Comparison of ENCODE assay signal across 8 cellular contexts in genomic region chr13:110561335-110562033, GRCh38. TPM values are rescaled to one million over a fixed set of nuclear protein-coding genes. Genes with fewer than 3 reads are reported as not detected.
DNase-seq lines count a peak whose midpoint lies in the region; ATAC-seq and TF ChIP-seq lines count a peak whose summit lies in the region.

RAB20 (minus strand) TSS chr13:110561722; CDS start chr13:110561519, 203 bp downstream.

- TF ChIP-seq CTCF in Loucy (conservative IDR thresholded peaks at IDR 0.05; ENCODE audit: low read length) (no peak), astrocyte of the spinal cord (IDR thresholded peaks at IDR 0.05; ENCODE audit: low read depth, low read length) (no peak), gastrocnemius medialis (IDR thresholded peaks at IDR 0.05 in 4 of 5, conservative IDR thresholded peaks at IDR 0.05 in 1 of 5) (no peak)

- intact Hi-C loops in gastrocnemius medialis (cut with DNase I; ENCODE audit: low total_unique reads) = loop anchor here (1.0 to 5.0 kb wide), 4 partner anchors 55 to 151 kb away; partner anchors contain the start of gene ING1

- H3K27ac ChIP-seq in iPS DF 6.9 (ENCODE audit: low read length) (no peak within 1 kb of the TSS), gastrocnemius medialis (peak within 1 kb of the TSS; percentile 75 to 92 (median 84))

- H3K36me3 ChIP-seq in Loucy (ENCODE audit: insufficient read depth, low read length) (no peaks in the 10 kb centered on the region), iPS DF 6.9 (ENCODE audit: control insufficient read depth, insufficient read depth, low read length) (no peaks in the 10 kb centered on the region), gastrocnemius medialis (no peaks in the 10 kb centered on the region)

- H3K79me2 ChIP-seq in Loucy (ENCODE audit: insufficient read depth, low read length) = peaks cover 46% of the 10 kb centered on the region

- WGBS in iPS DF 6.9 (ENCODE audit: insufficient coverage, insufficient read length) = no CpG with 5 or more reads among the region's 81 CpGs

- H3K4me2 ChIP-seq in Loucy (ENCODE audit: low read depth, low read length, poor library complexity, severe bottlenecking) = peak within 1 kb of the TSS; percentile 79

- peak within 1 kb of the TSS; percentile 85 for H2AFZ ChIP-seq in Loucy (ENCODE audit: low read length)

- DNase-seq in GM04504 (ENCODE audit: low read depth) = peak; percentile 36
- peak; percentile 70 for DNase-seq in H4 (ENCODE audit: low spot score)
- DNase-seq in T-helper 9 cell = peak; percentile 50
- peak; percentile 75 for DNase-seq in astrocyte of the spinal cord (ENCODE audit: low read depth, low spot score)
- DNase-seq in iPS DF 6.9 (ENCODE audit: low read depth, low spot score) = no peak
- DNase-seq in gastrocnemius medialis = peak; percentile 73 to 75
- DNase-seq in NK-92 treated with Interleukin-12 subunit alpha and Interleukin-12 subunit beta, amount 100 ng/mL, for 24 hours (lab: John Stamatoyannopoulos, UW) = no peak

- H3K4me3 ChIP-seq in Loucy (ENCODE audit: low read length, poor library complexity, severe bottlenecking) = peak within 1 kb of the TSS; percentile 79
- peak within 1 kb of the TSS; percentile 67 for H3K4me3 ChIP-seq in astrocyte of the spinal cord (ENCODE audit: low read depth, low read length)
- H3K4me3 ChIP-seq in iPS DF 6.9 (ENCODE audit: low read length) = peak within 1 kb of the TSS; percentile 64; the same call in 1 of the 2 replicates
- peak within 1 kb of the TSS; percentile 75 to 88 (median 84) for H3K4me3 ChIP-seq in gastrocnemius medialis

- H3K9ac ChIP-seq in Loucy (ENCODE audit: low read depth, low read length, poor library complexity, severe bottlenecking) = peak within 1 kb of the TSS; percentile 74

- no peaks in the 10 kb centered on the region for H4K20me1 ChIP-seq in Loucy (ENCODE audit: insufficient read depth, low read length, poor library complexity, severe bottlenecking)

- ATAC-seq in gastrocnemius medialis = peak; percentile 79 to 85

- H3F3A ChIP-seq in Loucy (ENCODE audit: low read depth) = no peaks in the 10 kb centered on the region

- H3K9me3 ChIP-seq in Loucy (ENCODE audit: insufficient read depth, low read depth, low read length) = 0 out of 2 replicates have a peak, but pooled peaks cover 6% of the 10 kb centered on the region
- H3K9me3 ChIP-seq in iPS DF 6.9 (ENCODE audit: control insufficient read depth, insufficient read depth, low read length) = no peaks in the 10 kb centered on the region
- H3K9me3 ChIP-seq in gastrocnemius medialis = no peaks in the 10 kb centered on the region

- TF ChIP-seq POLR2A in gastrocnemius medialis (IDR thresholded peaks at IDR 0.05) = peak; percentile 66 to 72

- H3K4me1 ChIP-seq in Loucy (ENCODE audit: insufficient read depth, low read length, poor library complexity, severe bottlenecking) (peaks cover 37% of the 10 kb centered on the region), iPS DF 6.9 (ENCODE audit: control insufficient read depth, insufficient read depth, low read length) (peaks cover 4% of the 10 kb centered on the region; the same call in 1 of the 2 replicates), gastrocnemius medialis (peaks cover 10 to 13% of the 10 kb centered on the region in 2 donors)

- H3K27me3 ChIP-seq in Loucy (ENCODE audit: insufficient read depth, low read length, poor library complexity, severe bottlenecking) (no peaks in the 10 kb centered on the region), iPS DF 6.9 (ENCODE audit: control insufficient read depth, insufficient read depth, low read length) (no peaks in the 10 kb centered on the region), gastrocnemius medialis (no peaks in the 10 kb centered on the region)

- in situ Hi-C loops in astrocyte of the spinal cord (cut with HindIII; ENCODE audit: low sequenced_read_pairs) = no loop called here
- in situ Hi-C loops in gastrocnemius medialis (cut with MboI; ENCODE audit: low sequenced_read_pairs in 4 of 4) = loop anchor here in 1 of 4 donors (25.0 kb wide), 1 partner anchor 99 kb away; no protein-coding TSS in a partner anchor

- H3K9me2 ChIP-seq in Loucy (replicated peaks; ENCODE audit: low read depth, low read length) = no peaks in the 10 kb centered on the region

RNA-seq across cellular contexts. Expression of gene RAB20, which starts in this region (rescaled TPM):
- total RNA-seq in H4 (2014; rRNA removed; shearing (Covaris generic)) = 12.3 and 14.6 TPM in 2 replicates
- 1 to 10 TPM in 2 of 4 donors, under 1 TPM in 2; 0.31 to 9.1 (median 2.0) TPM for total RNA-seq in gastrocnemius medialis

Comparison
In these comparisons a context has a peak if more than half of its experiments do, and no peak if none do; other contexts are left out.
1. DNase-seq: peak in GM04504 (single experiment), H4 (single experiment), T-helper 9 cell (single experiment), astrocyte of the spinal cord (single experiment) and gastrocnemius medialis (2 of 2); none in iPS DF 6.9 (single experiment) and NK-92 treated with Interleukin-12 subunit alpha and Interleukin-12 subunit beta, amount 100 ng/mL, for 24 hours (single experiment).
2. Peak in every context shown above with its lines, with median percentiles within 50 percentile points of each other: H3K4me3 ChIP-seq.